11 cellular contexts compared by ENCODE assay signal in the genomic region with DNA sequence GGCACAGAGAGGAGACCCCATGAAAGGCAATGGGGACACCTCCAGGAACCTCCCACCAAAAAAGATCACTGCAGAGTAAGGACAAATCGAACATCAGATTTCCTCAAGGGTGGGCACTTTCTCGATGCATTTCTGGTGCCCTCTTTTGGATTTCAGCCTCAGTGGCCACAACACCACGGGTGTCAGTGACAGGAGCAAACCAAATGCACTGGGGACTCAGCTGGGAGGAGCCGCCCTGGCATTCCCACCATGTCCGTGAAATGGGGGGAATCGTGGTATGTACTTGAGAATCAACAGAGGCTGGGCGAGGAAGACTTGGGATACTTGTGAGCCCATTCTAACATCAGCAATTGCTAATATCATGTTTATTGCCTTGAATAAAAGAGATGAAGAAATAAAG. TPM values are rescaled to one million over a fixed set of nuclear protein-coding genes. Genes with fewer than 3 reads are reported as not detected.
A peak's percentile ranks its signal among the peaks of the same experiment; 100 is the strongest.
DNase-seq lines count a peak whose midpoint lies in the region; ATAC-seq and TF ChIP-seq lines count a peak whose summit lies in the region.
"Had no signal": no experiment of that assay in that cellular context is flagged by ENCODE, and none has a peak within 500 bp of the region (broad histone marks: within the 10 kb centered on the region; RNA-seq: fewer than 3 reads in every experiment).

No MANE protein-coding gene starts in this region.

- peaks cover 0 to 6% of the 10 kb centered on the region in 2 donors for H3K27me3 Mint-ChIP-seq in CD8-positive, alpha-beta memory T cell

- peak overlapping the region; percentile 86 for H3K27ac ChIP-seq in CD8-positive, alpha-beta memory T cell (ENCODE audit: low read depth, low read length)
- H3K27ac ChIP-seq in caudate nucleus (ENCODE audit: low read depth, low read length) (peak overlapping the region; percentile 52), gastrocnemius medialis (peak overlapping the region; percentile 39 to 79 (median 78))

- CTCF ChIA-PET in CD8-positive, alpha-beta memory T cell (lab: Charles Lee), result interaction anchor here (0.9 to 1.5 kb wide), 9 partner anchors 10 to 71 kb away, joined by 3 to 9 read pairs (median 4); a partner anchor contains a TSS

- H3K27me3 ChIP-seq in CD8-positive, alpha-beta memory T cell (ENCODE audit: insufficient read depth, low read length, poor library complexity, severe bottlenecking), result no peaks in the 10 kb centered on the region
- no peaks in the 10 kb centered on the region for H3K27me3 ChIP-seq in Loucy (ENCODE audit: insufficient read depth, low read length, poor library complexity, severe bottlenecking)
- H3K27me3 ChIP-seq in gastrocnemius medialis, result no peaks in the 10 kb centered on the region

- no peaks in the 10 kb centered on the region for H4K20me1 ChIP-seq in Loucy (ENCODE audit: insufficient read depth, low read length, poor library complexity, severe bottlenecking)

- in situ Hi-C loops in gastrocnemius medialis (cut with MboI; ENCODE audit: low sequenced_read_pairs in 4 of 4), result no loop called here

- peaks cover 67 to 85% (median 84%) of the 10 kb centered on the region in 3 donors for H3K4me1 Mint-ChIP-seq in CD8-positive, alpha-beta memory T cell
- H3K4me1 Mint-ChIP-seq: nephron progenitor cell had no signal

- POLR2A ChIA-PET in CD8-positive, alpha-beta memory T cell (lab: Charles Lee), result interaction anchor here (0.6 to 3.0 kb wide), 6 partner anchors 9 to 64 kb away, joined by 3 to 28 read pairs (median 10); a partner anchor contains a TSS

- H3F3A ChIP-seq in Loucy (ENCODE audit: low read depth), result peaks cover 7% of the 10 kb centered on the region; the same call in 1 of the 2 replicates

- peak overlapping the region; percentile 98 to 100 (median 99) for H3K27ac Mint-ChIP-seq in CD8-positive, alpha-beta memory T cell
- H3K27ac Mint-ChIP-seq: nephron progenitor cell had no signal

- no peak for TF ChIP-seq CTCF in Loucy (conservative IDR thresholded peaks at IDR 0.05; ENCODE audit: low read length)
- TF ChIP-seq CTCF in gastrocnemius medialis (IDR thresholded peaks at IDR 0.05 in 4 of 5, conservative IDR thresholded peaks at IDR 0.05 in 1 of 5), result no peak

- ATAC-seq in gastrocnemius medialis, result no peak
- ATAC-seq in GM21447 (IDR thresholded peaks at IDR 0.05; ENCODE audit: unreplicated experiment), result no peak

- peak overlapping the region; percentile 18 for H3K4me3 ChIP-seq in CD8-positive, alpha-beta memory T cell (ENCODE audit: low read length)
- peak overlapping the region; percentile 28 for H3K4me3 ChIP-seq in Loucy (ENCODE audit: low read length, poor library complexity, severe bottlenecking)
- H3K4me3 ChIP-seq in gastrocnemius medialis, result no peak overlapping the region
- H3K4me3 ChIP-seq: PC-9 had no signal

- H3K4me2 ChIP-seq in Loucy (ENCODE audit: low read depth, low read length, poor library complexity, severe bottlenecking), result peak overlapping the region; percentile 62

- H3K9me3 Mint-ChIP-seq in CD8-positive, alpha-beta memory T cell, result peaks cover 0 to 4% (median 0%) of the 10 kb centered on the region in 5 donors

- no peaks in the 10 kb centered on the region for H3K9me2 ChIP-seq in Loucy (replicated peaks; ENCODE audit: low read depth, low read length)

- H3K36me3 Mint-ChIP-seq in CD8-positive, alpha-beta memory T cell, result peaks cover 0 to 7% (median 2%) of the 10 kb centered on the region in 3 donors

- peak overlapping the region; percentile 66 to 89 (median 78) for H3K4me3 Mint-ChIP-seq in CD8-positive, alpha-beta memory T cell
- H3K4me3 Mint-ChIP-seq: nephron progenitor cell had no signal

- peaks cover 84% of the 10 kb centered on the region for H3K4me1 ChIP-seq in CD8-positive, alpha-beta memory T cell (ENCODE audit: insufficient read depth, low read length)
- peaks cover 29% of the 10 kb centered on the region for H3K4me1 ChIP-seq in Loucy (ENCODE audit: insufficient read depth, low read length, poor library complexity, severe bottlenecking)
- peaks cover 12 to 19% of the 10 kb centered on the region in 2 donors for H3K4me1 ChIP-seq in gastrocnemius medialis

- no peak overlapping the region for H2AFZ ChIP-seq in Loucy (ENCODE audit: low read length)
- H2AFZ ChIP-seq: PC-9 had no signal

- intact Hi-C loops in gastrocnemius medialis (cut with DNase I; ENCODE audit: low total_unique reads), result no loop called here

- H3K9ac ChIP-seq in Loucy (ENCODE audit: low read depth, low read length, poor library complexity, severe bottlenecking), result no peak overlapping the region

- TF ChIP-seq POLR2A in gastrocnemius medialis (IDR thresholded peaks at IDR 0.05), result no peak

- no peaks in the 10 kb centered on the region for H3K9me3 ChIP-seq in CD8-positive, alpha-beta memory T cell (ENCODE audit: low read length)
- H3K9me3 ChIP-seq in Loucy (ENCODE audit: insufficient read depth, low read depth, low read length), result no peaks in the 10 kb centered on the region
- no peaks in the 10 kb centered on the region for H3K9me3 ChIP-seq in gastrocnemius medialis

- peak in 1 of 5 donors; percentile 50 for DNase-seq in CD8-positive, alpha-beta memory T cell
- DNase-seq in caudate nucleus (lab: John Stamatoyannopoulos, UW) (no peak), gastrocnemius medialis (no peak), NCI-H1694 (lab: John Stamatoyannopoulos, UW) (no peak), DMS114 treated with DMSO at 0.1 percent for 48 hours (lab: John Stamatoyannopoulos, UW; ENCODE audit: unreplicated experiment) (no peak)
- DNase-seq: DMS153, NCI-H1436 treated with DMSO at 0.1 percent for 48 hours, nephron progenitor cell, PC-9 had no signal

- H3K79me2 ChIP-seq in Loucy (ENCODE audit: insufficient read depth, low read length), result no peaks in the 10 kb centered on the region

- no peaks in the 10 kb centered on the region for H3K36me3 ChIP-seq in CD8-positive, alpha-beta memory T cell (ENCODE audit: insufficient read depth, low read length)
- H3K36me3 ChIP-seq in Loucy (ENCODE audit: insufficient read depth, low read length) (no peaks in the 10 kb centered on the region), gastrocnemius medialis (no peaks in the 10 kb centered on the region)

RNA-seq across cellular contexts. Expression of a gene that starts 16.3 kb away (rescaled TPM):
- total RNA-seq in CD8-positive, alpha-beta memory T cell, result not detected
- polyA plus RNA-seq in CD8-positive, alpha-beta memory T cell, result not detected
- not detected for total RNA-seq in gastrocnemius medialis
- total RNA-seq: PC-9 had no signal

RNA-seq across cellular contexts. Expression of a gene that starts 36.6 kb away (rescaled TPM):
- total RNA-seq in CD8-positive, alpha-beta memory T cell, result 10 to 100 TPM; 23.5 to 27.5 TPM
- polyA plus RNA-seq in CD8-positive, alpha-beta memory T cell, result 77.8 TPM
- 10 to 100 TPM in 1 of 4 donors, 1 to 10 TPM in 3; 2.5 to 11.4 (median 5.2) TPM for total RNA-seq in gastrocnemius medialis

RNA-seq across cellular contexts. Expression of a gene that starts 56.5 kb away (rescaled TPM):
- total RNA-seq in CD8-positive, alpha-beta memory T cell, result 100 to 1,000 TPM; 125 to 132 TPM
- 9.2 TPM for polyA plus RNA-seq in CD8-positive, alpha-beta memory T cell
- total RNA-seq in gastrocnemius medialis, result 100 to 1,000 TPM; 118 to 169 (median 143) TPM

RNA-seq across cellular contexts. Expression of a gene that starts 57.7 kb away (rescaled TPM):
- total RNA-seq in CD8-positive, alpha-beta memory T cell, result 100 to 1,000 TPM; 295 TPM
- polyA plus RNA-seq in CD8-positive, alpha-beta memory T cell, result 560 TPM
- 10 to 100 TPM in 3 of 4 donors, 1 to 10 TPM in 1; 5.2 to 23.3 (median 14.3) TPM for total RNA-seq in gastrocnemius medialis

Comparison
In these comparisons a context has a peak if more than half of its experiments do, and no peak if none do; other contexts are left out.
1. H3K4me3 ChIP-seq: peak in CD8-positive, alpha-beta memory T cell (single experiment) and Loucy (single experiment); none in gastrocnemius medialis (0 of 4).
2. Peak in every context shown above with its lines, with median percentiles within 50 percentile points of each other: H3K27ac ChIP-seq.